ENCODE assay signal across 1 cellular context in genomic region chr21:45410151-45410864, GRCh38.
A peak's percentile ranks its signal among the peaks of the same experiment; 100 is the strongest.
TF ChIP-seq lines count a peak whose summit lies in the region.

No MANE protein-coding gene starts in this region.

TF ChIP-seq in HepG2, 621 proteins besides CTCF, POLR2A, EP300 and RAD21 (continued from another document and continues in another):
- TF ChIP-seq CSRNP1 (CRISPR knock-in tag; IDR thresholded peaks at IDR 0.05), result no peak; the same call in 1 of the 2 replicates
- TF ChIP-seq NR0B2 (CRISPR knock-in tag; IDR thresholded peaks at IDR 0.05), result peak; percentile 37; the same call in 1 of the 2 replicates
- no peak for TF ChIP-seq CHCHD3 (CRISPR knock-in tag; IDR thresholded peaks at IDR 0.05)
- TF ChIP-seq ZNF572 (CRISPR knock-in tag; IDR thresholded peaks at IDR 0.05), result no peak
- no peak for TF ChIP-seq SRSF4 (IDR thresholded peaks at IDR 0.05; ENCODE audit: low read depth, low read length, poor library complexity, severe bottlenecking)
- no peak for TF ChIP-seq STAT5B (CRISPR knock-in tag; IDR thresholded peaks at IDR 0.05)
- TF ChIP-seq PITX1 (CRISPR knock-in tag; IDR thresholded peaks at IDR 0.05), result no peak
- peak; percentile 88; the same call in 1 of the 2 replicates for TF ChIP-seq PAXIP1 (CRISPR knock-in tag; conservative IDR thresholded peaks at IDR 0.05)
- no peak for TF ChIP-seq ZNF691 (CRISPR knock-in tag; IDR thresholded peaks at IDR 0.05; ENCODE audit: borderline replicate concordance, low read depth)
- peak; percentile 8; the same call in 1 of the 2 replicates for TF ChIP-seq KMT2A (CRISPR knock-in tag; IDR thresholded peaks at IDR 0.05)
- peak; percentile 34; the same call in 1 of the 2 replicates for TF ChIP-seq THAP9 (CRISPR knock-in tag; IDR thresholded peaks at IDR 0.05; ENCODE audit: borderline replicate concordance)
- TF ChIP-seq FOSL1 (CRISPR knock-in tag; IDR thresholded peaks at IDR 0.05; ENCODE audit: borderline replicate concordance), result no peak
- no peak for TF ChIP-seq ZNF17 (CRISPR knock-in tag; IDR thresholded peaks at IDR 0.05)
- peak; percentile 57; the same call in 1 of the 2 replicates for TF ChIP-seq CREM (IDR thresholded peaks at IDR 0.05)
- no peak for TF ChIP-seq CREM (CRISPR knock-in tag; IDR thresholded peaks at IDR 0.05)
- peak; percentile 18; the same call in 1 of the 2 replicates for TF ChIP-seq ZNF30 (CRISPR knock-in tag; IDR thresholded peaks at IDR 0.05)
- TF ChIP-seq PCBP1 (IDR thresholded peaks at IDR 0.05; ENCODE audit: borderline replicate concordance, low read depth, low read length), result no peak
- no peak for TF ChIP-seq REL (CRISPR knock-in tag; conservative IDR thresholded peaks at IDR 0.05)
- TF ChIP-seq CREB1 (IDR thresholded peaks at IDR 0.05), result no peak
- TF ChIP-seq CREB1 (CRISPR knock-in tag; IDR thresholded peaks at IDR 0.05), result no peak
- TF ChIP-seq CAMTA2 (CRISPR knock-in tag; IDR thresholded peaks at IDR 0.05; ENCODE audit: borderline replicate concordance), result 0 out of 2 replicates have a peak, but pooled peaks have one; percentile 3
- TF ChIP-seq NCOA1 (CRISPR knock-in tag; IDR thresholded peaks at IDR 0.05), result peak; percentile 57; the same call in 1 of the 2 replicates
- TF ChIP-seq SIN3A (IDR thresholded peaks at IDR 0.05; ENCODE audit: borderline replicate concordance, low read depth, low read length), result no peak
- no peak for TF ChIP-seq REXO4 (CRISPR knock-in tag; IDR thresholded peaks at IDR 0.05; ENCODE audit: borderline replicate concordance)
- no peak for TF ChIP-seq ZNF646 (CRISPR knock-in tag; IDR thresholded peaks at IDR 0.05)
- TF ChIP-seq AHDC1 (CRISPR knock-in tag; IDR thresholded peaks at IDR 0.05; ENCODE audit: borderline replicate concordance), result peak; percentile 37; the same call in 1 of the 2 replicates
- no peak for TF ChIP-seq ZSCAN22 (CRISPR knock-in tag; IDR thresholded peaks at IDR 0.05)
- no peak for TF ChIP-seq EZH2 (conservative IDR thresholded peaks at IDR 0.05; ENCODE audit: low read depth, low read length)
- peak; percentile 80; the same call in 1 of the 2 replicates for TF ChIP-seq ZNF614 (CRISPR knock-in tag; IDR thresholded peaks at IDR 0.05; ENCODE audit: borderline replicate concordance)
- TF ChIP-seq GTF3A (CRISPR knock-in tag; conservative IDR thresholded peaks at IDR 0.05), result no peak
- no peak for TF ChIP-seq ZNF235 (CRISPR knock-in tag; IDR thresholded peaks at IDR 0.05; ENCODE audit: borderline replicate concordance)
- no peak for TF ChIP-seq PREB (CRISPR knock-in tag; IDR thresholded peaks at IDR 0.05)
- TF ChIP-seq ZNF747 (CRISPR knock-in tag; IDR thresholded peaks at IDR 0.05; ENCODE audit: borderline replicate concordance), result no peak
